12 cellular contexts compared by ENCODE assay signal in the genomic region with DNA sequence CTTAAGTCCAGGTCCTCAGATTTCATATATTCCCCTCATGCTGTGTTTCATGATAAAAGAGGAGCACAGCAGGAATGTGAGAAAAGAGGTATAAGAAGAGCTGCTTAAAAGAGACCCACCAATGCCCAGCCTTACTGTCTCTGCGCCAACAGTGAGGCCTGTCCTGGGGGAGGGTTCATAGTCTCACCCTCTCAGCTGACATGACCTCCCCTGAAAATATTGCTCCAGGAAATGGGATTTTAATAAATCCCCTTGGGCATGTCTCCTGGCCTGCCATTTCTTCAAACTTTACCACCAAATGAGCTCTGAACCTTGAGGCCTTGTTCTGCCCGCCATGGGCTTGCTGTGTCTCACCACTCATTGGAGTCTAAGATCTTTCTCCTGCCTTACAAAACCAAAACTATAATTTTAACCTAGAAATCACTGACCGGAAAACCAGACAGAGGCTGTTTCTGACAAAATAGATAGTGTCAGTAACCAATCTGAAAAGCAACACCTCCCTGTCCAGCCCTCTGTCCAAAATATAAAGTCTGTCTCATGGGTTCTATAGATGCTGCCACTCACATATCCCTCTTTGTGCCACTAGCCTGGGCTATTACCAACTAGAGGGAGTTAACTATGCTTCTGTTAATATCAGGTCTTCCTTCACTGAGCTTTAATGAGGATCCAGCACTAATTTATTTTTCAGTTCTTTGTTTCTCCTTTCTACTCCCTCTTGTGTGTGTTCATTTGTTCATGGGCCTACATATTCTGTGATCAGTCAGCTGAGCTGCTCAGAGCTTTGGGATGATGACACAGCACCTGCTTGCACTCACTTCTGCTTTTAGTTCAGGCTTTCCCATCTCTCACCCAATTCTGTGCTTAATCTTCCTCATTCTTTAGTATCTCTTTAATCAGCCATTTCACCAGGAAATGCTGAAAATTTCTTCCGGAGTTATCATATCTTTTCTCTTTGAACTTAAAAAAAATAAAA. TPM values are rescaled to one million over a fixed set of nuclear protein-coding genes. Genes with fewer than 3 reads are reported as not detected.
DNase-seq lines count a peak whose midpoint lies in the region; ATAC-seq lines count a peak whose summit lies in the region.
"Had no signal": no experiment of that assay in that cellular context is flagged by ENCODE, and none has a peak within 500 bp of the region (broad histone marks: within the 10 kb centered on the region; RNA-seq: fewer than 3 reads in every experiment).

A gene with protein sequence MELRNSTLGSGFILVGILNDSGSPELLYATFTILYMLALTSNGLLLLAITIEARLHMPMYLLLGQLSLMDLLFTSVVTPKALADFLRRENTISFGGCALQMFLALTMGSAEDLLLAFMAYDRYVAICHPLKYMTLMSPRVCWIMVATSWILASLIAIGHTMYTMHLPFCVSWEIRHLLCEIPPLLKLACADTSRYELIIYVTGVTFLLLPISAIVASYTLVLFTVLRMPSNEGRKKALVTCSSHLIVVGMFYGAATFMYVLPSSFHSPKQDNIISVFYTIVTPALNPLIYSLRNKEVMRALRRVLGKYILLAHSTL (minus strand): TSS at position 51 of the 973 bp plus-strand sequence. CDS start 3,019 bp downstream, outside the sequence.

- no peak within 1 kb of the TSS for H3K27ac Mint-ChIP-seq in T-helper 17 cell
- H3K27ac Mint-ChIP-seq in activated CD4-positive, alpha-beta T cell treated with anti-CD3 and anti-CD28 coated beads for 36 hours = no peak within 1 kb of the TSS

- no peak within 1 kb of the TSS for H3K4me3 Mint-ChIP-seq in T-helper 17 cell
- H3K4me3 Mint-ChIP-seq in activated CD4-positive, alpha-beta T cell treated with anti-CD3 and anti-CD28 coated beads for 36 hours = no peak within 1 kb of the TSS

- H3K9me3 Mint-ChIP-seq in activated CD4-positive, alpha-beta T cell treated with anti-CD3 and anti-CD28 coated beads for 36 hours (ENCODE audit: low read depth) = no peaks in the 10 kb centered on the region

- POLR2A ChIA-PET in activated CD4-positive, alpha-beta T cell treated with anti-CD3 and anti-CD28 coated beads for 36 hours (lab: Charles Lee) = no interaction called here

- intact Hi-C loops in activated CD4-positive, alpha-beta T cell treated with anti-CD3 and anti-CD28 coated beads for 36 hours (cut with DNase I, micrococcal nuclease) = no loop called here

- H3K9me3 ChIP-seq in T-helper 17 cell (ENCODE audit: control insufficient read depth, low read length, poor library complexity, severe bottlenecking) = no peaks in the 10 kb centered on the region
- H3K9me3 ChIP-seq: psoas muscle had no signal

- CTCF ChIA-PET in activated CD4-positive, alpha-beta T cell treated with anti-CD3 and anti-CD28 coated beads for 36 hours (lab: Charles Lee) = interaction anchor here (0.8 to 1.0 kb wide), 2 partner anchors 14 to 23 kb away, joined by 4 to 5 read pairs; no protein-coding TSS in a partner anchor

- ATAC-seq in GM19455 (IDR thresholded peaks at IDR 0.05; ENCODE audit: unreplicated experiment) (peak; percentile 90), HG03103 (IDR thresholded peaks at IDR 0.05; ENCODE audit: low read depth, unreplicated experiment) (peak; percentile 95), T-helper 17 cell (peak; percentile 42)
- no peak for ATAC-seq in activated CD4-positive, alpha-beta T cell treated with anti-CD3 and anti-CD28 coated beads for 36 hours
- ATAC-seq: psoas muscle had no signal

- H3K4me1 Mint-ChIP-seq in T-helper 17 cell = no peaks in the 10 kb centered on the region
- H3K4me1 Mint-ChIP-seq in activated CD4-positive, alpha-beta T cell treated with anti-CD3 and anti-CD28 coated beads for 36 hours = no peaks in the 10 kb centered on the region

- peak; percentile 31 for DNase-seq in GF-D8 (lab: John Stamatoyannopoulos, UW)
- no peak for DNase-seq in T-helper 17 cell
- DNase-seq in NCI-H774 (lab: John Stamatoyannopoulos, UW) = no peak
- no peak for DNase-seq in activated CD4-positive, alpha-beta T cell treated with anti-CD3 and anti-CD28 coated beads for 36 hours
- no peak for DNase-seq in NCI-H1930 (lab: John Stamatoyannopoulos, UW)
- DNase-seq in NCI-H1092 (lab: John Stamatoyannopoulos, UW) = no peak
- DNase-seq: glutamatergic neuron, IMR-90, psoas muscle, T-helper 2 cell had no signal

- no peaks in the 10 kb centered on the region for H3K36me3 Mint-ChIP-seq in T-helper 17 cell (ENCODE audit: low read depth)
- H3K36me3 Mint-ChIP-seq in activated CD4-positive, alpha-beta T cell treated with anti-CD3 and anti-CD28 coated beads for 36 hours (ENCODE audit: low read depth) = no peaks in the 10 kb centered on the region

- peaks cover 18% of the 10 kb centered on the region for H3K27me3 Mint-ChIP-seq in T-helper 17 cell
- no peaks in the 10 kb centered on the region for H3K27me3 Mint-ChIP-seq in activated CD4-positive, alpha-beta T cell treated with anti-CD3 and anti-CD28 coated beads for 36 hours

RNA-seq across cellular contexts. Expression of the gene that starts here (rescaled TPM):
- total RNA-seq in T-helper 17 cell = not detected
- total RNA-seq in activated CD4-positive, alpha-beta T cell treated with anti-CD3 and anti-CD28 coated beads for 36 hours = under 1 TPM; 0.14 to 0.26 TPM
- total RNA-seq: psoas muscle had no signal

Comparison
In these comparisons a context has a peak if more than half of its experiments do, and no peak if none do; other contexts are left out.
1. Peak in ATAC-seq in T-helper 17 cell; RNA of the gene not detected or under 1 TPM.